10 cellular contexts compared by ENCODE assay signal in the genomic region with DNA sequence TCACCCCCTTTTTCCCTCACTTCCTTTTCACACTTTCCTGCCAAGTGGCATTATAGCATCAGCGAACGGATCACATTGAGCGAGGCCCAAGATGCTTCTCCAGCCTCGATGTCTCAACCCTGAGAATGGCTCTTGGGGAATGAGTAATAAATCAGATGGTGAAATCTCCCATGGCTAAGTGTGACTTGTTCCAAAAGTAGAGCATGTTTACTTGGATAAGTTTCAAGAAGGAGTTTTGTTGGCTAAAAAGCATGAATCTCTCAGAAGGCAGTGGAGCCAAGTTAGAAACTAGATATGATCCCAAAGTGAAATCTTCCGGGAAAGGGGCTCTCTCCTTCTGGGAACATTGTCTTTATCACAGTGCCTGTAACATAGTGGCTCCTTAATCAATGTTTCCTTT.
DNase-seq lines count a peak whose midpoint lies in the region; TF ChIP-seq lines count a peak whose summit lies in the region.
"Had no signal": no experiment of that assay in that cellular context is flagged by ENCODE, and none has a peak within 500 bp of the region (broad histone marks: within the 10 kb centered on the region; RNA-seq: fewer than 3 reads in every experiment).

No MANE protein-coding gene starts in this region.

- H3K27ac Mint-ChIP-seq in type B pancreatic cell = no peak overlapping the region
- H3K27ac Mint-ChIP-seq: naive B cell had no signal

- H3K4me1 Mint-ChIP-seq in type B pancreatic cell (ENCODE audit: unreplicated experiment) = peaks cover 6% of the 10 kb centered on the region

- H3K27me3 Mint-ChIP-seq in type B pancreatic cell = no peaks in the 10 kb centered on the region

- H3K9ac ChIP-seq in colonic mucosa (ENCODE audit: low read depth in 2 of 2, low read length in 2 of 2) (no peak overlapping the region), muscle layer of colon (ENCODE audit: low read length) (no peak overlapping the region)

- intact Hi-C loops in A673 (cut with micrococcal nuclease; ENCODE audit: unreplicated experiment) (no loop called here), colonic mucosa (cut with DNase I) (no loop called here)

- CTCF ChIA-PET in A673 (lab: Charles Lee) = no interaction called here

- peak; percentile 59 for DNase-seq in A673 (ENCODE audit: low spot score)
- peak; percentile 92 for DNase-seq in M059J (ENCODE audit: low read depth)
- DNase-seq in colonic mucosa = peak; percentile 24
- DNase-seq in NCI-H2081 treated with DMSO at 0.1 percent for 48 hours (lab: John Stamatoyannopoulos, UW) = no peak
- DNase-seq in NCI-H2196 (lab: John Stamatoyannopoulos, UW; ENCODE audit: unreplicated experiment) = no peak
- DNase-seq in type B pancreatic cell (ENCODE audit: extremely low spot score, unreplicated experiment) = no peak
- DNase-seq in COLO829 (ENCODE audit: low spot score) = no peak
- DNase-seq: naive B cell; stimulated activated naive CD4-positive, alpha-beta T cell treated with Interleukin-2 at 50 U/mL for 16 hours had no signal

- H3K27ac ChIP-seq in A673 (ENCODE audit: low read depth, low read length, poor library complexity, severe bottlenecking) (no peak overlapping the region), colonic mucosa (peak overlapping the region; percentile 21), muscle layer of colon (ENCODE audit: low read depth, low read length) (peak overlapping the region; percentile 27)

- no peaks in the 10 kb centered on the region for H3K9me3 ChIP-seq in A673 (ENCODE audit: low read depth, low read length, poor library complexity, severe bottlenecking)
- H3K9me3 ChIP-seq in colonic mucosa = no peaks in the 10 kb centered on the region
- H3K9me3 ChIP-seq in muscle layer of colon (ENCODE audit: low read length) = no peaks in the 10 kb centered on the region

- TF ChIP-seq CTCF in A673 (conservative IDR thresholded peaks at IDR 0.05; ENCODE audit: low read depth, low read length) (no peak), colonic mucosa (IDR thresholded peaks at IDR 0.05) (no peak), type B pancreatic cell (conservative IDR thresholded peaks at IDR 0.05) (no peak)

- no TSS peak for BruUV-seq in A673 (replicated peaks; lab: Mats Ljungman, UMichigan)

- H3K4me3 ChIP-seq in A673 (ENCODE audit: low read depth, low read length, poor library complexity, severe bottlenecking) = no peak overlapping the region
- no peak overlapping the region for H3K4me3 ChIP-seq in colonic mucosa
- H3K4me3 ChIP-seq in muscle layer of colon (ENCODE audit: low read depth in 1 of 2, low read length in 2 of 2) = no peak overlapping the region

- no peaks in the 10 kb centered on the region for H3K27me3 ChIP-seq in A673 (replicated peaks; ENCODE audit: insufficient read depth, low read depth, low read length, poor library complexity)
- H3K27me3 ChIP-seq in colonic mucosa = no peaks in the 10 kb centered on the region
- no peaks in the 10 kb centered on the region for H3K27me3 ChIP-seq in muscle layer of colon (ENCODE audit: control insufficient read depth in 1 of 2, insufficient read depth in 2 of 2, low read length in 2 of 2)

- H3K4me1 ChIP-seq in A673 (ENCODE audit: insufficient read depth, low read length, poor library complexity, severe bottlenecking) (peaks cover 16% of the 10 kb centered on the region), colonic mucosa (no peaks in the 10 kb centered on the region), muscle layer of colon (ENCODE audit: insufficient read depth, low read length) (peaks cover 43% of the 10 kb centered on the region)

- no peaks in the 10 kb centered on the region for H3K36me3 Mint-ChIP-seq in type B pancreatic cell
- H3K36me3 Mint-ChIP-seq: naive B cell had no signal

- no peak overlapping the region for H3K4me3 Mint-ChIP-seq in type B pancreatic cell
- H3K4me3 Mint-ChIP-seq: naive B cell had no signal

- H3K9me3 Mint-ChIP-seq in type B pancreatic cell = no peaks in the 10 kb centered on the region

- POLR2A ChIA-PET in A673 (lab: Charles Lee; ENCODE audit: low non-redundant PET) = no interaction called here

- H3K36me3 ChIP-seq in A673 (ENCODE audit: insufficient read depth, low read length, poor library complexity, severe bottlenecking) = no peaks in the 10 kb centered on the region
- no peaks in the 10 kb centered on the region for H3K36me3 ChIP-seq in colonic mucosa
- H3K36me3 ChIP-seq in muscle layer of colon (ENCODE audit: insufficient read depth, low read length) = no peaks in the 10 kb centered on the region

Comparison
In these comparisons a context has a peak if more than half of its experiments do, and no peak if none do; other contexts are left out.
1. DNase-seq: peak in A673 (single experiment), M059J (single experiment) and colonic mucosa (single experiment); none in NCI-H2081 treated with DMSO at 0.1 percent for 48 hours (single experiment), NCI-H2196 (single experiment), type B pancreatic cell (single experiment) and COLO829 (single experiment).